1 cellular context compared by ENCODE assay signal in genomic region chr2:43542285-43542933, GRCh38.
TF ChIP-seq lines count a peak whose summit lies in the region.

No MANE protein-coding gene starts in this region.

TF ChIP-seq in GM23338, 12 proteins besides CTCF, POLR2A, EP300 and RAD21 (continued from another document):
- TF ChIP-seq, protein P1, sequence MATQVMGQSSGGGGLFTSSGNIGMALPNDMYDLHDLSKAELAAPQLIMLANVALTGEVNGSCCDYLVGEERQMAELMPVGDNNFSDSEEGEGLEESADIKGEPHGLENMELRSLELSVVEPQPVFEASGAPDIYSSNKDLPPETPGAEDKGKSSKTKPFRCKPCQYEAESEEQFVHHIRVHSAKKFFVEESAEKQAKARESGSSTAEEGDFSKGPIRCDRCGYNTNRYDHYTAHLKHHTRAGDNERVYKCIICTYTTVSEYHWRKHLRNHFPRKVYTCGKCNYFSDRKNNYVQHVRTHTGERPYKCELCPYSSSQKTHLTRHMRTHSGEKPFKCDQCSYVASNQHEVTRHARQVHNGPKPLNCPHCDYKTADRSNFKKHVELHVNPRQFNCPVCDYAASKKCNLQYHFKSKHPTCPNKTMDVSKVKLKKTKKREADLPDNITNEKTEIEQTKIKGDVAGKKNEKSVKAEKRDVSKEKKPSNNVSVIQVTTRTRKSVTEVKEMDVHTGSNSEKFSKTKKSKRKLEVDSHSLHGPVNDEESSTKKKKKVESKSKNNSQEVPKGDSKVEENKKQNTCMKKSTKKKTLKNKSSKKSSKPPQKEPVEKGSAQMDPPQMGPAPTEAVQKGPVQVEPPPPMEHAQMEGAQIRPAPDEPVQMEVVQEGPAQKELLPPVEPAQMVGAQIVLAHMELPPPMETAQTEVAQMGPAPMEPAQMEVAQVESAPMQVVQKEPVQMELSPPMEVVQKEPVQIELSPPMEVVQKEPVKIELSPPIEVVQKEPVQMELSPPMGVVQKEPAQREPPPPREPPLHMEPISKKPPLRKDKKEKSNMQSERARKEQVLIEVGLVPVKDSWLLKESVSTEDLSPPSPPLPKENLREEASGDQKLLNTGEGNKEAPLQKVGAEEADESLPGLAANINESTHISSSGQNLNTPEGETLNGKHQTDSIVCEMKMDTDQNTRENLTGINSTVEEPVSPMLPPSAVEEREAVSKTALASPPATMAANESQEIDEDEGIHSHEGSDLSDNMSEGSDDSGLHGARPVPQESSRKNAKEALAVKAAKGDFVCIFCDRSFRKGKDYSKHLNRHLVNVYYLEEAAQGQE (IDR thresholded peaks at IDR 0.05; ENCODE audit: unreplicated experiment) = no peak
- TF ChIP-seq ZNF114 (CRISPR knock-in tag; IDR thresholded peaks at IDR 0.05) (no peak), ZNF331 (CRISPR knock-in tag; IDR thresholded peaks at IDR 0.05; ENCODE audit: low read depth) (no peak), CREB1 (CRISPR knock-in tag; IDR thresholded peaks at IDR 0.05; ENCODE audit: low read depth) (no peak), STAT1 (IDR thresholded peaks at IDR 0.05; ENCODE audit: unreplicated experiment) (no peak), JUNB (IDR thresholded peaks at IDR 0.05; ENCODE audit: unreplicated experiment) (no peak), NANOG (IDR thresholded peaks at IDR 0.05; ENCODE audit: borderline replicate concordance) (no peak), ETS1 (IDR thresholded peaks at IDR 0.05) (no peak), POLR2AphosphoS5 (IDR thresholded peaks at IDR 0.05; ENCODE audit: low read depth) (no peak)
